In genomic region chr19:11504502-11505031, GRCh38 we compare ENCODE assay signal across 8 cellular contexts. TPM values are rescaled to one million over a fixed set of nuclear protein-coding genes. Genes with fewer than 3 reads are reported as not detected.
DNase-seq lines count a peak whose midpoint lies in the region; ATAC-seq lines count a peak whose summit lies in the region.

No MANE protein-coding gene starts in this region.

- H3K4me3 Mint-ChIP-seq in T-helper 2 cell treated with Interferon-gamma antibody and Interleukin-4, amounts not matched to agents 5 μg/mL and 100 μg/mL, for 36 hours = peak overlapping the region; percentile 82

- peak overlapping the region; percentile 87 for H3K27ac Mint-ChIP-seq in T-helper 2 cell treated with Interferon-gamma antibody and Interleukin-4, amounts not matched to agents 5 μg/mL and 100 μg/mL, for 36 hours
- H3K27ac Mint-ChIP-seq in activated naive CD4-positive, alpha-beta T cell treated with anti-CD3 and anti-CD28 coated beads, Interleukin-2, amount 50 U/mL, for 72 hours = peak overlapping the region; percentile 79 to 92

- no peaks in the 10 kb centered on the region for H3K9me3 ChIP-seq in iPS-18c (ENCODE audit: control insufficient read depth, insufficient read depth, low read length)
- H3K9me3 ChIP-seq in stomach smooth muscle (ENCODE audit: control insufficient read depth in 2 of 2, low read length in 2 of 2) = no peaks in the 10 kb centered on the region

- peak overlapping the region; percentile 58 for H3K4me3 ChIP-seq in iPS-18c (ENCODE audit: insufficient read depth, low read depth, low read length)
- peak overlapping the region; percentile 82 to 84 for H3K4me3 ChIP-seq in stomach smooth muscle (ENCODE audit: low read length in 2 of 2)

- H3K27me3 ChIP-seq in stomach smooth muscle (ENCODE audit: control insufficient read depth in 1 of 2, insufficient read depth in 2 of 2, low read length in 2 of 2) = no peaks in the 10 kb centered on the region

- peak overlapping the region; percentile 90 for H3K27ac ChIP-seq in stomach smooth muscle (ENCODE audit: low read length)

- H3K36me3 Mint-ChIP-seq in T-helper 2 cell treated with Interferon-gamma antibody and Interleukin-4, amounts not matched to agents 5 μg/mL and 100 μg/mL, for 36 hours (ENCODE audit: low read depth) = peaks cover 13% of the 10 kb centered on the region
- peaks cover 5 to 7% of the 10 kb centered on the region in 2 donors for H3K36me3 Mint-ChIP-seq in activated naive CD4-positive, alpha-beta T cell treated with anti-CD3 and anti-CD28 coated beads, Interleukin-2, amount 50 U/mL, for 72 hours

- H3K9ac ChIP-seq in stomach smooth muscle (ENCODE audit: low read length in 2 of 2) = peak overlapping the region; percentile 74 to 87

- ATAC-seq in activated naive CD4-positive, alpha-beta T cell treated with anti-CD3 and anti-CD28 coated beads, Interleukin-2, amount 50 U/mL, for 72 hours = no peak
- ATAC-seq in HG02885 (IDR thresholded peaks at IDR 0.05; ENCODE audit: poor library complexity, unreplicated experiment) = no peak

- H3K4me1 Mint-ChIP-seq in T-helper 2 cell treated with Interferon-gamma antibody and Interleukin-4, amounts not matched to agents 5 μg/mL and 100 μg/mL, for 36 hours (ENCODE audit: low read depth) = peaks cover 17% of the 10 kb centered on the region

- H3K9me3 Mint-ChIP-seq in T-helper 2 cell treated with Interferon-gamma antibody and Interleukin-4, amounts not matched to agents 5 μg/mL and 100 μg/mL, for 36 hours = no peaks in the 10 kb centered on the region
- no peaks in the 10 kb centered on the region for H3K9me3 Mint-ChIP-seq in activated naive CD4-positive, alpha-beta T cell treated with anti-CD3 and anti-CD28 coated beads, Interleukin-2, amount 50 U/mL, for 72 hours

- H3K36me3 ChIP-seq in stomach smooth muscle (ENCODE audit: control insufficient read depth in 2 of 2, insufficient read depth in 2 of 2, low read length in 2 of 2) = no peaks in the 10 kb centered on the region

- no peaks in the 10 kb centered on the region for H3K27me3 Mint-ChIP-seq in T-helper 2 cell treated with Interferon-gamma antibody and Interleukin-4, amounts not matched to agents 5 μg/mL and 100 μg/mL, for 36 hours (ENCODE audit: low read depth)

- peaks cover 9% of the 10 kb centered on the region for H3K4me1 ChIP-seq in stomach smooth muscle (ENCODE audit: control insufficient read depth, insufficient read depth, low read length)

- no peak for DNase-seq in T-helper 2 cell treated with Interferon-gamma antibody and Interleukin-4, amounts not matched to agents 5 μg/mL and 100 μg/mL, for 36 hours (ENCODE audit: low spot score)
- DNase-seq in T-helper 2 cell (no peak), NCI-H2029 (lab: John Stamatoyannopoulos, UW) (no peak), amniotic stem cell (lab: John Stamatoyannopoulos, UW) (no peak)
- DNase-seq in activated naive CD4-positive, alpha-beta T cell treated with anti-CD3 and anti-CD28 coated beads, Interleukin-2, amount 50 U/mL, for 72 hours (ENCODE audit: low spot score in 2 of 2) = no peak

RNA-seq across cellular contexts. Expression of gene ZNF653, which starts 1.1 kb away (rescaled TPM):
- total RNA-seq in activated naive CD4-positive, alpha-beta T cell treated with anti-CD3 and anti-CD28 coated beads, Interleukin-2, amount 50 U/mL, for 72 hours = 10 to 100 TPM; 10.3 to 20.3 TPM

RNA-seq across cellular contexts. Expression of gene ELAVL3, which starts 23.7 kb away (rescaled TPM):
- not detected for total RNA-seq in activated naive CD4-positive, alpha-beta T cell treated with anti-CD3 and anti-CD28 coated beads, Interleukin-2, amount 50 U/mL, for 72 hours

RNA-seq across cellular contexts. Expression of gene ECSIT, which starts 24.4 kb away (rescaled TPM):
- 10 to 100 TPM; 43.0 to 73.3 TPM for total RNA-seq in activated naive CD4-positive, alpha-beta T cell treated with anti-CD3 and anti-CD28 coated beads, Interleukin-2, amount 50 U/mL, for 72 hours

RNA-seq across cellular contexts. Expression of gene CNN1, which starts 34.1 kb away (rescaled TPM):
- total RNA-seq in activated naive CD4-positive, alpha-beta T cell treated with anti-CD3 and anti-CD28 coated beads, Interleukin-2, amount 50 U/mL, for 72 hours = not detected

RNA-seq across cellular contexts. Expression of gene ELOF1, which starts 54.5 kb away (rescaled TPM):
- total RNA-seq in activated naive CD4-positive, alpha-beta T cell treated with anti-CD3 and anti-CD28 coated beads, Interleukin-2, amount 50 U/mL, for 72 hours = 10 to 100 TPM; 43.1 to 64.1 TPM
